Comparison of ENCODE assay signal across 25 cellular contexts in the genomic region with DNA sequence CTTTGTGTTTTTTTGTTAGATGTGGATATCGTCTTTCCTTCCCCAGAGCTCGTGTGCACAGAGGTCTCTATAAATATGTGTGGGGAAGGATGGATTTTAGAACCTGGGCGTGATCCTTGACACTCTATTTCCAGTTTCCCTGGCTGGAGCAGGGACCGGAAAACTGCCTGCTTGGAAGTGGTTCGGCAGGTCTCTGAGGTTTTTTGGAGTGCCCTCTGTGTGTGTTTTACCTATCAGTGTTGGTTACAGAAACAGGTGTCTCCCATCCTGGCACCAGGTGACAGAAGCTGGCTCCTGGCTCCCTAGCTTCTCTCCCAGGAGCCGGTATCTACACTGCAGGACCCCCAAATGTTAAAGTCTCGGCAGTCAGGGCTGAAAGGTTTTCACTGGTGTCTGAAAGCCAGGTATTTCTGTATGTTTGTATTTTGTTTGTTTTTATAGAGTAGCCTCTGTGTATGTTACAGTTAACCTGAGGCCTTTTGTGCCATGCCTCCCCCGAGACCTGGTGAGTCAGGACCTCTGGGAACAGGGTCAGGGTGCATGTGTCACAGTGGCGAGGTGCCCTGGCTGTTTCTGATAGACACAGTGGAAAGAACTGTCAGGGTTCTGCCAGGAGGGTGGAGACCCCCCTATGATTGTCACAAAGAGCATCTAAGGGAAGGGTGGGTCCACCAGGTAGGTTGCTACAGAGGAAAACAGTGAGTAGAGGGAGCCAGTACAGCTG. TPM values are rescaled to one million over a fixed set of nuclear protein-coding genes. Genes with fewer than 3 reads are reported as not detected.
DNase-seq lines count a peak whose midpoint lies in the region; ATAC-seq and TF ChIP-seq lines count a peak whose summit lies in the region.
"Had no signal": no experiment of that assay in that cellular context is flagged by ENCODE, and none has a peak within 500 bp of the region (broad histone marks: within the 10 kb centered on the region; RNA-seq: fewer than 3 reads in every experiment).

No MANE protein-coding gene starts in this region.

- H3K9me3 ChIP-seq in HUES48 (ENCODE audit: control insufficient read depth, insufficient read depth, low read length) (no peaks in the 10 kb centered on the region), lung (ENCODE audit: control insufficient read depth in 2 of 2, insufficient read depth in 1 of 2, low read length in 1 of 2) (no peaks in the 10 kb centered on the region)
- H3K9me3 ChIP-seq: MG63, Peyer's patch, tibial artery had no signal

- no peak for TF ChIP-seq CTCF in lung (IDR thresholded peaks at IDR 0.05; ENCODE audit: control extremely low read depth, extremely low read depth)

- no peak overlapping the region for H3K4me3 Mint-ChIP-seq in activated CD4-positive, alpha-beta memory T cell treated with anti-CD3 and anti-CD28 coated beads, Interleukin-2, amount 10 ng/mL, durations not matched to agents 7 days and 5 days
- H3K4me3 Mint-ChIP-seq: neural progenitor cell; stimulated activated naive CD8-positive, alpha-beta T cell treated with anti-CD3 and anti-CD28 coated beads, Interleukin-15, Interleukin-2, amounts not matched to agents 100 ng/mL and 50 ng/mL, for 24 hours; T-helper 2 cell treated with Interferon-gamma antibody and Interleukin-4, amounts not matched to agents 5 μg/mL and 100 μg/mL, for 36 hours; WTC11 had no signal

- H3K9me3 Mint-ChIP-seq in activated CD4-positive, alpha-beta memory T cell treated with anti-CD3 and anti-CD28 coated beads, Interleukin-2, amount 10 ng/mL, durations not matched to agents 7 days and 5 days, result no peaks in the 10 kb centered on the region
- H3K9me3 Mint-ChIP-seq: neural progenitor cell; stimulated activated naive CD8-positive, alpha-beta T cell treated with anti-CD3 and anti-CD28 coated beads, Interleukin-15, Interleukin-2, amounts not matched to agents 100 ng/mL and 50 ng/mL, for 24 hours; T-helper 2 cell treated with Interferon-gamma antibody and Interleukin-4, amounts not matched to agents 5 μg/mL and 100 μg/mL, for 36 hours; WTC11 had no signal

- H3K4me3 ChIP-seq in HUES48 (ENCODE audit: low read depth, low read length), result no peak overlapping the region
- no peak overlapping the region for H3K4me3 ChIP-seq in lung
- H3K4me3 ChIP-seq: MG63, neural progenitor cell, Peyer's patch, smooth muscle cell, tibial artery had no signal

- no peak overlapping the region for H3K9ac ChIP-seq in HUES48 (ENCODE audit: low read depth, low read length)
- H3K9ac ChIP-seq: neural progenitor cell had no signal

- H3K27ac Mint-ChIP-seq in activated CD4-positive, alpha-beta memory T cell treated with anti-CD3 and anti-CD28 coated beads, Interleukin-2, amount 10 ng/mL, durations not matched to agents 7 days and 5 days, result peak overlapping the region; percentile 14
- H3K27ac Mint-ChIP-seq: neural progenitor cell; stimulated activated naive CD8-positive, alpha-beta T cell treated with anti-CD3 and anti-CD28 coated beads, Interleukin-15, Interleukin-2, amounts not matched to agents 100 ng/mL and 50 ng/mL, for 24 hours; T-helper 2 cell treated with Interferon-gamma antibody and Interleukin-4, amounts not matched to agents 5 μg/mL and 100 μg/mL, for 36 hours had no signal

- peak; percentile 73 for DNase-seq in COLO668 (lab: John Stamatoyannopoulos, UW; ENCODE audit: unreplicated experiment)
- no peak for DNase-seq in activated CD4-positive, alpha-beta memory T cell treated with anti-CD3 and anti-CD28 coated beads, Interleukin-2, amount 10 ng/mL, durations not matched to agents 7 days and 5 days
- DNase-seq in lung (ENCODE audit: low spot score), result peak; percentile 45
- no peak for DNase-seq in cerebellum (ENCODE audit: low spot score)
- DNase-seq in mucosa of gallbladder (ENCODE audit: low spot score), result no peak
- DNase-seq: activated CD4-positive, alpha-beta T cell treated with anti-CD3 and anti-CD28 coated beads, Interleukin-2, amount 50 U/mL, for 4 hours; activated naive CD4-positive, alpha-beta T cell treated with Interleukin-2 at 50 U/mL for 16 hours; effector memory CD4-positive, alpha-beta T cell; glutamatergic neuron; IMR-90; MG63; NCI-H1436 treated with DMSO at 0.1 percent for 48 hours; Peyer's patch; stimulated activated CD4-positive, alpha-beta T cell treated with anti-CD3 and anti-CD28 coated beads, Interleukin-2, amount 100 ng/mL, for 48 hours; tibial artery had no signal

- H3K27ac ChIP-seq in HUES48 (ENCODE audit: low read depth, low read length), result peak overlapping the region; percentile 45
- H3K27ac ChIP-seq in lung (ENCODE audit: low read depth in 1 of 2, low read length in 1 of 2), result peak overlapping the region in 1 of 2 donors; percentile 52
- H3K27ac ChIP-seq: neural progenitor cell, tibial artery had no signal

- H3K4me1 ChIP-seq in HUES48 (ENCODE audit: control insufficient read depth, insufficient read depth, low read length) (0 out of 2 replicates have a peak, but pooled peaks cover 4% of the 10 kb centered on the region), lung (ENCODE audit: control insufficient read depth in 2 of 2, insufficient read depth in 2 of 2, low read length in 2 of 2) (peaks cover 0 to 4% of the 10 kb centered on the region in 2 donors)
- H3K4me1 ChIP-seq: neural progenitor cell, Peyer's patch, tibial artery had no signal

- H3K27me3 ChIP-seq in HUES48 (ENCODE audit: control insufficient read depth, insufficient read depth, low read length), result no peaks in the 10 kb centered on the region
- H3K27me3 ChIP-seq in lung (ENCODE audit: control insufficient read depth, insufficient read depth), result no peaks in the 10 kb centered on the region
- H3K27me3 ChIP-seq: MG63, neural progenitor cell, Peyer's patch, tibial artery had no signal

- POLR2A ChIA-PET in activated CD4-positive, alpha-beta memory T cell treated with anti-CD3 and anti-CD28 coated beads, Interleukin-2, amount 10 ng/mL, durations not matched to agents 7 days and 5 days (lab: Charles Lee), result no interaction called here

- WGBS in lung, 2 donors, result 69 to 91% methylated on average over 9 of the region's 9 CpGs

- CTCF ChIA-PET in activated CD4-positive, alpha-beta memory T cell treated with anti-CD3 and anti-CD28 coated beads, Interleukin-2, amount 10 ng/mL, durations not matched to agents 7 days and 5 days (lab: Charles Lee), result no interaction called here

- peaks cover 72% of the 10 kb centered on the region for H3K36me3 ChIP-seq in HUES48 (ENCODE audit: control insufficient read depth, insufficient read depth, low read length)
- peaks cover 4 to 47% of the 10 kb centered on the region in 2 donors for H3K36me3 ChIP-seq in lung (ENCODE audit: control insufficient read depth in 2 of 2, insufficient read depth in 2 of 2, low read length in 2 of 2)
- H3K36me3 ChIP-seq: neural progenitor cell had no signal

- H3K27me3 Mint-ChIP-seq in activated CD4-positive, alpha-beta memory T cell treated with anti-CD3 and anti-CD28 coated beads, Interleukin-2, amount 10 ng/mL, durations not matched to agents 7 days and 5 days, result no peaks in the 10 kb centered on the region
- H3K27me3 Mint-ChIP-seq: stimulated activated naive CD8-positive, alpha-beta T cell treated with anti-CD3 and anti-CD28 coated beads, Interleukin-15, Interleukin-2, amounts not matched to agents 100 ng/mL and 50 ng/mL, for 24 hours had no signal

- peaks cover 40% of the 10 kb centered on the region for H3K36me3 Mint-ChIP-seq in activated CD4-positive, alpha-beta memory T cell treated with anti-CD3 and anti-CD28 coated beads, Interleukin-2, amount 10 ng/mL, durations not matched to agents 7 days and 5 days (ENCODE audit: low read depth)

- ATAC-seq in lung (ENCODE audit: insufficient read depth, low FRiP score), result no peak
- ATAC-seq in HG03095 (IDR thresholded peaks at IDR 0.05; ENCODE audit: unreplicated experiment), result no peak

- H3K4me1 Mint-ChIP-seq in activated CD4-positive, alpha-beta memory T cell treated with anti-CD3 and anti-CD28 coated beads, Interleukin-2, amount 10 ng/mL, durations not matched to agents 7 days and 5 days, result peaks cover 9% of the 10 kb centered on the region
- H3K4me1 Mint-ChIP-seq: neural progenitor cell had no signal

RNA-seq across cellular contexts. Expression of a gene that starts 31.3 kb away (rescaled TPM):
- 10 to 100 TPM; 75.9 to 78.6 TPM for total RNA-seq in activated CD4-positive, alpha-beta memory T cell treated with anti-CD3 and anti-CD28 coated beads, Interleukin-2, amount 10 ng/mL, durations not matched to agents 7 days and 5 days
- total RNA-seq in lung (10 to 100 TPM; 21.2 to 44.0 TPM), cerebellum (17.9 TPM), mucosa of gallbladder (43.4 TPM)
- polyA plus RNA-seq in lung, result 10 to 100 TPM; 25.3 to 31.9 TPM

RNA-seq across cellular contexts. Expression of a gene that starts 36.9 kb away (rescaled TPM):
- total RNA-seq in activated CD4-positive, alpha-beta memory T cell treated with anti-CD3 and anti-CD28 coated beads, Interleukin-2, amount 10 ng/mL, durations not matched to agents 7 days and 5 days, result under 1 TPM; 0.23 to 0.43 TPM
- total RNA-seq in lung (not detected), cerebellum (not detected), mucosa of gallbladder (not detected)
- 1 to 10 TPM in 1 of 2 donors, under 1 TPM in 1; 0.14 to 1.8 TPM for polyA plus RNA-seq in lung
- total RNA-seq: chondrocyte, G401, IMR-90, Peyer's patch, SK-MEL-5, smooth muscle cell had no signal
- polyA plus RNA-seq: smooth muscle cell had no signal

RNA-seq across cellular contexts. Expression of a gene that starts 49.4 kb away (rescaled TPM):
- total RNA-seq in activated CD4-positive, alpha-beta memory T cell treated with anti-CD3 and anti-CD28 coated beads, Interleukin-2, amount 10 ng/mL, durations not matched to agents 7 days and 5 days, result 100 to 1,000 TPM; 580 to 588 TPM
- 100 to 1,000 TPM; 113 to 404 TPM for total RNA-seq in lung
- 100 to 1,000 TPM; 294 to 879 TPM for polyA plus RNA-seq in lung
- 23.3 TPM for total RNA-seq in cerebellum
- total RNA-seq in mucosa of gallbladder, result 271 TPM

Comparison
In these comparisons a context has a peak if more than half of its experiments do, and no peak if none do; other contexts are left out.
1. DNase-seq: peak in COLO668 (single experiment) and lung (single experiment); none in activated CD4-positive, alpha-beta memory T cell treated with anti-CD3 and anti-CD28 coated beads, Interleukin-2, amount 10 ng/mL, durations not matched to agents 7 days and 5 days (single experiment), cerebellum (single experiment) and mucosa of gallbladder (single experiment).